8 cellular contexts compared by ENCODE assay signal in genomic region chr3:52685285-52685704, GRCh38. TPM values are rescaled to one million over a fixed set of nuclear protein-coding genes. Genes with fewer than 3 reads are reported as not detected.
DNase-seq lines count a peak whose midpoint lies in the region; TF ChIP-seq lines count a peak whose summit lies in the region.

No MANE protein-coding gene starts in this region.

- peak overlapping the region; percentile 96 for H3K23ac ChIP-seq in neuronal stem cell (ENCODE audit: low read depth, low read length, poor library complexity)

- peaks cover 95% of the 10 kb centered on the region for H3K79me2 ChIP-seq in GM23248 (ENCODE audit: insufficient read depth)

- H3K27ac ChIP-seq in GM23248: peak overlapping the region; percentile 90
- peak overlapping the region; percentile 94 for H3K27ac ChIP-seq in RWPE1
- H3K27ac ChIP-seq in neuronal stem cell (replicated peaks; ENCODE audit: low read length): peak overlapping the region; percentile 95

- H3K4me1 ChIP-seq in GM23248 (ENCODE audit: insufficient read depth) (peaks cover 41% of the 10 kb centered on the region), neuronal stem cell (ENCODE audit: control insufficient read depth in 2 of 2, insufficient read depth in 1 of 2, low read depth in 1 of 2, low read length in 2 of 2) (peaks cover 2 to 22% of the 10 kb centered on the region in 2 donors)

- POLR2A ChIA-PET in RWPE1 (lab: Yijun Ruan, JAX; ENCODE audit: low non-redundant PET): interaction anchor here (0.7 kb wide), 1 partner anchor 58 kb away, joined by 3 read pairs; no protein-coding TSS in a partner anchor

- CTCF ChIA-PET in RWPE1 (lab: Yijun Ruan, JAX): no interaction called here

- no peak overlapping the region for H4K91ac ChIP-seq in neuronal stem cell (ENCODE audit: low read depth, low read length, poor library complexity)

- DNase-seq in EH (ENCODE audit: low read depth): peak; percentile 78
- DNase-seq in GM23248: peak; percentile 91
- DNase-seq in Kasumi-1 (lab: John Stamatoyannopoulos, UW): peak; percentile 33 to 49
- peak; percentile 77 for DNase-seq in RWPE1 (ENCODE audit: low spot score)
- peak; percentile 60 for DNase-seq in activated gamma-delta T cell treated with anti-CD3 and anti-CD28 coated beads, Interleukin-2, amount 50 U/mL, for 16 hours (ENCODE audit: low read depth)
- peak; percentile 50 for DNase-seq in foreskin melanocyte
- DNase-seq in neuronal stem cell (ENCODE audit: low spot score): no peak
- DNase-seq in superior temporal gyrus (ENCODE audit: extremely low spot score): peak; percentile 76

- TF ChIP-seq CTCF in RWPE1 (conservative IDR thresholded peaks at IDR 0.05; ENCODE audit: low read depth): no peak

- H3K4me2 ChIP-seq in GM23248 (ENCODE audit: unreplicated experiment) (peak overlapping the region; percentile 98), neuronal stem cell (ENCODE audit: insufficient read depth, low read length, poor library complexity, severe bottlenecking) (peak overlapping the region; percentile 41)

- H3K9me3 ChIP-seq in GM23248 (ENCODE audit: low read depth): no peaks in the 10 kb centered on the region
- H3K9me3 ChIP-seq in neuronal stem cell (replicated peaks in 1 of 2; ENCODE audit: control insufficient read depth in 2 of 2, insufficient read depth in 1 of 2, low read depth in 1 of 2, low read length in 2 of 2): no peaks in the 10 kb centered on the region

- no peak overlapping the region for H2AK5ac ChIP-seq in neuronal stem cell (ENCODE audit: low read depth, low read length)

- H3K4me3 ChIP-seq in GM23248: peak overlapping the region; percentile 90
- H3K4me3 ChIP-seq in neuronal stem cell (ENCODE audit: low read length in 2 of 2): peak overlapping the region; percentile 81 to 95

- in situ Hi-C loops in GM23248 (cut with MboI): no loop called here

- no peak overlapping the region for H2BK5ac ChIP-seq in neuronal stem cell (ENCODE audit: low read length)

- H3K9ac ChIP-seq in GM23248 (peak overlapping the region; percentile 96), neuronal stem cell (ENCODE audit: low read depth, low read length, poor library complexity) (peak overlapping the region; percentile 79)

- no peaks in the 10 kb centered on the region for H4K20me1 ChIP-seq in GM23248 (ENCODE audit: insufficient read depth)

- no peak overlapping the region for H3K4ac ChIP-seq in neuronal stem cell (ENCODE audit: low read length)

- H3K27me3 ChIP-seq in GM23248 (replicated peaks; ENCODE audit: insufficient read depth) (no peaks in the 10 kb centered on the region), neuronal stem cell (ENCODE audit: control insufficient read depth in 3 of 3, insufficient read depth in 3 of 3, low read depth in 1 of 3, low read length in 3 of 3) (no peaks in the 10 kb centered on the region)

- no peak overlapping the region for H2BK15ac ChIP-seq in neuronal stem cell (ENCODE audit: low read length)

- no peak overlapping the region for H2BK12ac ChIP-seq in neuronal stem cell (ENCODE audit: low read length)

- H3K18ac ChIP-seq in neuronal stem cell (ENCODE audit: low read length): peak overlapping the region; percentile 99

- no peak overlapping the region for H2BK120ac ChIP-seq in neuronal stem cell (ENCODE audit: low read depth, low read length)

- peak overlapping the region; percentile 64 for H2AFZ ChIP-seq in GM23248
- peak overlapping the region; percentile 89 for H2AFZ ChIP-seq in neuronal stem cell (ENCODE audit: low read length)

- H3K9me2 ChIP-seq in GM23248 (ENCODE audit: insufficient read depth): no peaks in the 10 kb centered on the region

- 1 to 2% methylated on average over 23 to 24 of the region's 41 CpGs for WGBS in GM23248 (ENCODE audit: low coverage in 1 of 2, low lambda C conversion rate in 2 of 2, missing lambda C conversion rate in 2 of 2), 2 experiments
- WGBS in neuronal stem cell (ENCODE audit: extremely low coverage in 2 of 2, insufficient read length in 2 of 2, insufficient replicate concordance in 1 of 2), 2 donors: no CpG with 5 or more reads among the region's 41 CpGs

- peaks cover 44% of the 10 kb centered on the region for H3F3A ChIP-seq in GM23248 (ENCODE audit: insufficient read depth)

- H3K79me1 ChIP-seq in neuronal stem cell (ENCODE audit: low read depth, low read length): peaks cover 2% of the 10 kb centered on the region

- H4K8ac ChIP-seq in neuronal stem cell (ENCODE audit: low read depth, low read length): no peak overlapping the region

- H3K36me3 ChIP-seq in GM23248 (ENCODE audit: low read depth): peaks cover 39% of the 10 kb centered on the region
- H3K36me3 ChIP-seq in neuronal stem cell (replicated peaks in 1 of 2; ENCODE audit: control insufficient read depth in 2 of 2, insufficient read depth in 2 of 2, low read length in 2 of 2): peaks cover 23 to 66% of the 10 kb centered on the region in 2 donors

- no peak overlapping the region for H3K14ac ChIP-seq in neuronal stem cell (ENCODE audit: low read length)

RNA-seq across cellular contexts. Expression of gene PBRM1, which starts 0.4 kb away (rescaled TPM):
- 30.1 and 42.6 TPM in 2 replicates for total RNA-seq in GM23248 (2014; rRNA removed; shearing (Covaris generic))
- 53.5 and 60.3 TPM in 2 replicates for polyA plus RNA-seq in GM23248 (2016; fragmentation: Nextera tagmentation; extraction: Ambion mirVana)
- 39.5 TPM for polyA plus RNA-seq in neuronal stem cell (2013, experiment 1 of 2)
- polyA plus RNA-seq in neuronal stem cell (2013, experiment 2 of 2): 40.6 TPM

RNA-seq across cellular contexts. Expression of gene GNL3, which starts 0.5 kb away (rescaled TPM):
- 90.2 and 98.8 TPM in 2 replicates for total RNA-seq in GM23248 (2014; rRNA removed; shearing (Covaris generic))
- 95.3 and 108 TPM in 2 replicates for polyA plus RNA-seq in GM23248 (2016; fragmentation: Nextera tagmentation; extraction: Ambion mirVana)
- polyA plus RNA-seq in neuronal stem cell (2013, experiment 1 of 2): 157 TPM
- 165 TPM for polyA plus RNA-seq in neuronal stem cell (2013, experiment 2 of 2)

RNA-seq across cellular contexts. Expression of gene GLT8D1, which starts 20.3 kb away (rescaled TPM):
- 148 and 151 TPM in 2 replicates for total RNA-seq in GM23248 (2014; rRNA removed; shearing (Covaris generic))
- 140 and 149 TPM in 2 replicates for polyA plus RNA-seq in GM23248 (2016; fragmentation: Nextera tagmentation; extraction: Ambion mirVana)
- polyA plus RNA-seq in neuronal stem cell (2013, experiment 1 of 2): 58.9 TPM
- polyA plus RNA-seq in neuronal stem cell (2013, experiment 2 of 2): 57.8 TPM

RNA-seq across cellular contexts. Expression of gene SPCS1, which starts 20.6 kb away (rescaled TPM):
- total RNA-seq in GM23248 (2014; rRNA removed; shearing (Covaris generic)): 184 and 271 TPM in 2 replicates
- polyA plus RNA-seq in GM23248 (2016; fragmentation: Nextera tagmentation; extraction: Ambion mirVana): 366 and 369 TPM in 2 replicates
- polyA plus RNA-seq in neuronal stem cell (2013, experiment 1 of 2): 126 TPM
- polyA plus RNA-seq in neuronal stem cell (2013, experiment 2 of 2): 134 TPM
